Comparison of ENCODE assay signal across 8 cellular contexts in genomic region chr3:69740103-69741021, GRCh38. TPM values are rescaled to one million over a fixed set of nuclear protein-coding genes. Genes with fewer than 3 reads are reported as not detected.
DNase-seq lines count a peak whose midpoint lies in the region; ATAC-seq and TF ChIP-seq lines count a peak whose summit lies in the region.

No MANE protein-coding gene starts in this region.

- no peak for ATAC-seq in GM18505 (IDR thresholded peaks at IDR 0.05; ENCODE audit: unreplicated experiment)
- no peak for ATAC-seq in GM19455 (IDR thresholded peaks at IDR 0.05; ENCODE audit: unreplicated experiment)

- H3K9me3 Mint-ChIP-seq in Calu3 (ENCODE audit: low read depth, unreplicated experiment) (no peaks in the 10 kb centered on the region), endothelial cell (ENCODE audit: unreplicated experiment) (no peaks in the 10 kb centered on the region)

- no peaks in the 10 kb centered on the region for H3K27me3 ChIP-seq in MG63
- no peaks in the 10 kb centered on the region for H3K27me3 ChIP-seq in muscle layer of colon (ENCODE audit: control insufficient read depth in 1 of 2, insufficient read depth in 2 of 2, low read length in 2 of 2)

- H3K4me3 ChIP-seq in MG63 (peak overlapping the region; percentile 75), muscle layer of colon (ENCODE audit: low read depth in 1 of 2, low read length in 2 of 2) (peak overlapping the region; percentile 70 to 75)

- TF ChIP-seq POLR2A in GM18505 (IDR thresholded peaks at IDR 0.05; ENCODE audit: borderline replicate concordance, extremely low read depth, insufficient read depth, insufficient read length) = no peak

- H3K4me3 Mint-ChIP-seq in Calu3 (ENCODE audit: low read depth, unreplicated experiment) = peak overlapping the region; percentile 84
- H3K4me3 Mint-ChIP-seq in endothelial cell (ENCODE audit: unreplicated experiment) = peak overlapping the region; percentile 87

- H3K9me3 ChIP-seq in MG63 (no peaks in the 10 kb centered on the region), muscle layer of colon (ENCODE audit: low read length) (no peaks in the 10 kb centered on the region)

- H3K36me3 ChIP-seq in MG63 = no peaks in the 10 kb centered on the region
- no peaks in the 10 kb centered on the region for H3K36me3 ChIP-seq in muscle layer of colon (ENCODE audit: insufficient read depth, low read length)

- H3K27ac Mint-ChIP-seq in Calu3 (ENCODE audit: unreplicated experiment) = no peak overlapping the region
- H3K27ac Mint-ChIP-seq in endothelial cell (ENCODE audit: unreplicated experiment) = no peak overlapping the region

- peak overlapping the region; percentile 89 for H3K27ac ChIP-seq in muscle layer of colon (ENCODE audit: low read depth, low read length)

- peaks cover 54% of the 10 kb centered on the region for H3K4me1 ChIP-seq in muscle layer of colon (ENCODE audit: insufficient read depth, low read length)

- DNase-seq in Calu3 (peak; percentile 81), MG63 (no peak), endothelial cell (ENCODE audit: low spot score) (peak; percentile 8), NCI-H82 (lab: John Stamatoyannopoulos, UW) (no peak)
- DNase-seq in central memory CD4-positive, alpha-beta T cell = no peak

- TF ChIP-seq CTCF in Calu3 (IDR thresholded peaks at IDR 0.05; ENCODE audit: unreplicated experiment) (no peak), endothelial cell (IDR thresholded peaks at IDR 0.05; ENCODE audit: unreplicated experiment) (no peak)

- peak overlapping the region; percentile 81 for H3K9ac ChIP-seq in muscle layer of colon (ENCODE audit: low read length)

- H3K36me3 Mint-ChIP-seq in Calu3 (ENCODE audit: insufficient read depth, unreplicated experiment) (peaks cover 18% of the 10 kb centered on the region), endothelial cell (ENCODE audit: low read depth, unreplicated experiment) (no peaks in the 10 kb centered on the region)

- intact Hi-C loops in Calu3 (cut with micrococcal nuclease; ENCODE audit: unreplicated experiment) = no loop called here

- CTCF ChIA-PET in Calu3 (lab: Charles Lee) = no interaction called here

- H3K4me1 Mint-ChIP-seq in Calu3 (ENCODE audit: low read depth, unreplicated experiment) = no peaks in the 10 kb centered on the region
- peaks cover 22% of the 10 kb centered on the region for H3K4me1 Mint-ChIP-seq in endothelial cell (ENCODE audit: unreplicated experiment)

- no TSS peak for BruUV-seq in Calu3 (replicated peaks; lab: Mats Ljungman, UMichigan)

- H3K27me3 Mint-ChIP-seq in Calu3 (ENCODE audit: unreplicated experiment) = peaks cover 14% of the 10 kb centered on the region
- peaks cover 11% of the 10 kb centered on the region for H3K27me3 Mint-ChIP-seq in endothelial cell (ENCODE audit: unreplicated experiment)

RNA-seq across cellular contexts. Expression of gene MITF, which starts 1.1 kb away (rescaled TPM):
- total RNA-seq in Calu3 (2022) (40.3 and 47.7 TPM in 2 replicates), endothelial cell (ENCODE audit: unreplicated experiment) (1.7 TPM)
- 4.7 and 9.0 TPM in 2 replicates for total RNA-seq in MG63 (2014; rRNA removed; shearing (Covaris generic); ENCODE audit: low replicate concordance)

Comparison
In these comparisons a context has a peak if more than half of its experiments do, and no peak if none do; other contexts are left out.
1. DNase-seq: peak in Calu3 (single experiment) and endothelial cell (single experiment); none in MG63 (single experiment), central memory CD4-positive, alpha-beta T cell (single experiment) and NCI-H82 (single experiment).